ENCODE assay signal across 8 cellular contexts in genomic region chr16:70066751-70067150, GRCh38. TPM values are rescaled to one million over a fixed set of nuclear protein-coding genes. Genes with fewer than 3 reads are reported as not detected.
A peak's percentile ranks its signal among the peaks of the same experiment; 100 is the strongest.
DNase-seq lines count a peak whose midpoint lies in the region; ATAC-seq, FAIRE-seq and TF ChIP-seq lines count a peak whose summit lies in the region.
"Not testable (repeated sequence)": the region's sequence is repeated elsewhere in the genome, so short reads cannot be mapped to it uniquely, and the experiment has no call there.

No MANE protein-coding gene starts in this region.

- POLR2A ChIA-PET in CD8-positive, alpha-beta memory T cell (lab: Charles Lee); H1 (lab: Charles Lee; ENCODE audit: partially characterized antibody): not testable (repeated sequence)

- not testable (repeated sequence) for TF ChIP-seq RAD21 in H1 (IDR thresholded peaks at IDR 0.05 in 1 of 2, conservative IDR thresholded peaks at IDR 0.05 in 1 of 2; ENCODE audit: low read depth in 2 of 2, low read length in 2 of 2)

- H3K23me2 ChIP-seq in H1 (ENCODE audit: low read depth, low read length), result not testable (repeated sequence)

- not testable (repeated sequence) for H3K9me3 ChIP-seq in CD8-positive, alpha-beta memory T cell (ENCODE audit: low read length); HUES6 (ENCODE audit: control insufficient read depth, insufficient read depth, low read depth, low read length); RWPE2 (ENCODE audit: severe bottlenecking); H1 (ENCODE audit: insufficient read depth in 2 of 2, low read depth in 1 of 2, low read length in 1 of 2); keratinocyte (ENCODE audit: control insufficient read depth, low read depth, low read length); osteoblast (ENCODE audit: low read depth, low read length); thoracic aorta

- H2BK20ac ChIP-seq in H1 (ENCODE audit: low read length), result not testable (repeated sequence)

- TF ChIP-seq POLR2A in H1 (IDR thresholded peaks at IDR 0.05; ENCODE audit: control extremely low read depth in 1 of 2, low read depth in 2 of 2, low read length in 2 of 2), result not testable (repeated sequence)

- H3K4me2 ChIP-seq in H1 (ENCODE audit: insufficient read depth in 1 of 2, low read depth in 2 of 2, low read length in 2 of 2), result peak overlapping the region; percentile 42 to 75; a peak in 3 of 4 replicates
- H3K4me2 ChIP-seq in keratinocyte (ENCODE audit: control insufficient read depth, extremely low read depth, insufficient read depth, low read depth, low read length), result peak overlapping the region; percentile 11
- peak overlapping the region; percentile 82 for H3K4me2 ChIP-seq in osteoblast (ENCODE audit: insufficient read depth, low read length)

- not testable (repeated sequence) for H3K9me1 ChIP-seq in keratinocyte (ENCODE audit: control insufficient read depth, extremely low read depth, insufficient read depth, low read length)

- not testable (repeated sequence) for H4K91ac ChIP-seq in H1 (replicated peaks; ENCODE audit: insufficient read length, low read length)

- H3K36me3 ChIP-seq in CD8-positive, alpha-beta memory T cell (ENCODE audit: insufficient read depth, low read length); HUES6 (ENCODE audit: control insufficient read depth, insufficient read depth, low read length); RWPE2 (ENCODE audit: low read depth); H1 (ENCODE audit: control insufficient read depth in 2 of 4, insufficient read depth in 4 of 4, low read length in 3 of 4); keratinocyte (ENCODE audit: control insufficient read depth in 2 of 2, extremely low read depth in 1 of 2, insufficient read depth in 2 of 2, low read length in 2 of 2); osteoblast (ENCODE audit: insufficient read depth, low read length); thoracic aorta: not testable (repeated sequence)

- not testable (repeated sequence) for H3K36me3 Mint-ChIP-seq in CD8-positive, alpha-beta memory T cell; activated T-helper 2 cell treated with anti-CD3 and anti-CD28 coated beads, Interferon-gamma antibody, Interleukin-2, Interleukin-4, amounts not matched to agents 10 μg/mL and 5 μg/mL and 100 μg/mL, durations not matched to agents 14 hours and 24 hours and 36 hours (ENCODE audit: low read depth)

- H2BK5ac ChIP-seq in H1 (ENCODE audit: low read depth, low read length), result not testable (repeated sequence)

- not testable (repeated sequence) for H2AFZ ChIP-seq in H1 (ENCODE audit: low read length); keratinocyte (ENCODE audit: control insufficient read depth, low read length)
- peak overlapping the region; percentile 47 for H2AFZ ChIP-seq in osteoblast (ENCODE audit: low read length)

- CTCF ChIA-PET in CD8-positive, alpha-beta memory T cell (lab: Charles Lee); H1 (lab: Charles Lee; ENCODE audit: partially characterized antibody): not testable (repeated sequence)

- 45% methylated on average over 13 of the region's 14 CpGs; no CpG with 5 or more reads in 1 of the 2 experiments for WGBS in H1 (ENCODE audit: extremely low coverage in 1 of 2, insufficient coverage in 1 of 2, insufficient read length in 1 of 2, insufficient replicate concordance in 2 of 2, low coverage in 1 of 2, low lambda C conversion rate in 2 of 2, missing lambda C conversion rate in 1 of 2), 2 experiments

- not testable (repeated sequence) for H3K56ac ChIP-seq in H1 (replicated peaks; ENCODE audit: insufficient read length, low read depth, low read length)

- H2AK5ac ChIP-seq in H1 (ENCODE audit: low read depth, low read length), result not testable (repeated sequence)

- not testable (repeated sequence) for ATAC-seq in RWPE2 (ENCODE audit: low read depth); thoracic aorta (ENCODE audit: insufficient number of reproducible peaks, low FRiP score, low read depth)

- dilution Hi-C loops in keratinocyte (cut with MboI; ENCODE audit: extremely low pct_ligation_motif_present, low sequenced_read_pairs), result not testable (repeated sequence)

- H3K79me1 ChIP-seq in H1 (ENCODE audit: low read depth, low read length), result not testable (repeated sequence)

- not testable (repeated sequence) for H3K27ac ChIP-seq in CD8-positive, alpha-beta memory T cell (ENCODE audit: low read depth, low read length); HUES6 (ENCODE audit: low read depth, low read length); H1 (ENCODE audit: low read depth, low read length); keratinocyte (ENCODE audit: control insufficient read depth, insufficient read depth, low read length); osteoblast (ENCODE audit: low read depth, low read length); thoracic aorta
- peak overlapping the region; percentile 35 for H3K27ac ChIP-seq in RWPE2 (ENCODE audit: poor library complexity, severe bottlenecking)

- peak overlapping the region; percentile 48 to 78 (median 71) for H3K4me3 Mint-ChIP-seq in CD8-positive, alpha-beta memory T cell
- peak overlapping the region; percentile 68 for H3K4me3 Mint-ChIP-seq in activated T-helper 2 cell treated with anti-CD3 and anti-CD28 coated beads, Interferon-gamma antibody, Interleukin-2, Interleukin-4, amounts not matched to agents 10 μg/mL and 5 μg/mL and 100 μg/mL, durations not matched to agents 14 hours and 24 hours and 36 hours (ENCODE audit: low read depth)

- H4K5ac ChIP-seq in H1 (ENCODE audit: insufficient read length, low read depth, low read length), result not testable (repeated sequence)

- H3K18ac ChIP-seq in H1 (ENCODE audit: extremely low read depth, low read length), result not testable (repeated sequence)

- not testable (repeated sequence) for H3K23ac ChIP-seq in H1 (ENCODE audit: insufficient read length)

- not testable (repeated sequence) for H3K4me3 ChIP-seq in CD8-positive, alpha-beta memory T cell (ENCODE audit: low read length); osteoblast (ENCODE audit: insufficient read depth, low read length)
- H3K4me3 ChIP-seq in HUES6 (ENCODE audit: low read depth, low read length) (peak overlapping the region; percentile 96), RWPE2 (ENCODE audit: severe bottlenecking) (peak overlapping the region; percentile 18), H1 (ENCODE audit: extremely low read depth in 1 of 4, insufficient read depth in 2 of 4, low read depth in 3 of 4, low read length in 4 of 4) (peak overlapping the region in 2 of 4 experiments; percentile 65 to 73; a peak in 4 of 8 replicates), keratinocyte (ENCODE audit: control insufficient read depth in 2 of 3, extremely low read depth in 1 of 3, insufficient read depth in 2 of 3, low read depth in 1 of 3, low read length in 3 of 3) (peak overlapping the region; percentile 6 to 61 (median 35)), thoracic aorta (peak overlapping the region; percentile 87)

- not testable (repeated sequence) for H3K9me3 Mint-ChIP-seq in CD8-positive, alpha-beta memory T cell; activated T-helper 2 cell treated with anti-CD3 and anti-CD28 coated beads, Interferon-gamma antibody, Interleukin-2, Interleukin-4, amounts not matched to agents 10 μg/mL and 5 μg/mL and 100 μg/mL, durations not matched to agents 14 hours and 24 hours and 36 hours

- not testable (repeated sequence) for H3K14ac ChIP-seq in H1 (ENCODE audit: insufficient read length)

- not testable (repeated sequence) for H3K4ac ChIP-seq in H1 (replicated peaks; ENCODE audit: insufficient read length, low read depth, low read length)

- not testable (repeated sequence) for FAIRE-seq in H1 (lab: Jason Lieb, UNC)
- peak; percentile 64 for FAIRE-seq in keratinocyte (lab: Jason Lieb, UNC)

- H3K9ac ChIP-seq in HUES6 (ENCODE audit: low read length); H1 (replicated peaks in 1 of 4; ENCODE audit: extremely low read depth in 1 of 4, low read depth in 3 of 4, low read length in 3 of 4): not testable (repeated sequence)
- peak overlapping the region; percentile 1 for H3K9ac ChIP-seq in keratinocyte (ENCODE audit: control insufficient read depth, extremely low read depth, insufficient read depth, low read length)

- not testable (repeated sequence) for H3K27me3 Mint-ChIP-seq in CD8-positive, alpha-beta memory T cell; activated T-helper 2 cell treated with anti-CD3 and anti-CD28 coated beads, Interferon-gamma antibody, Interleukin-2, Interleukin-4, amounts not matched to agents 10 μg/mL and 5 μg/mL and 100 μg/mL, durations not matched to agents 14 hours and 24 hours and 36 hours (ENCODE audit: low read depth)

- H3K79me2 ChIP-seq in H1 (ENCODE audit: control insufficient read depth in 1 of 2, insufficient read depth in 2 of 2, low read length in 2 of 2), result peaks cover 0 to 11% of the 10 kb centered on the region in 2 experiments; a peak in 1 of 4 replicates
- peaks cover 20% of the 10 kb centered on the region for H3K79me2 ChIP-seq in keratinocyte (ENCODE audit: control insufficient read depth, insufficient read depth, low read length)
- H3K79me2 ChIP-seq in osteoblast (ENCODE audit: insufficient read depth, low read length), result peaks cover 36% of the 10 kb centered on the region

- not testable (repeated sequence) for H3K4me1 ChIP-seq in CD8-positive, alpha-beta memory T cell (ENCODE audit: insufficient read depth, low read length); HUES6 (ENCODE audit: control insufficient read depth, insufficient read depth, low read length); RWPE2 (ENCODE audit: insufficient read depth, poor library complexity, severe bottlenecking); H1 (replicated peaks in 1 of 4; ENCODE audit: control insufficient read depth in 3 of 4, insufficient read depth in 4 of 4, low read length in 3 of 4); keratinocyte (ENCODE audit: control insufficient read depth, extremely low read depth, insufficient read depth, low read length); osteoblast (ENCODE audit: insufficient read depth, low read length)
- peaks cover 5 to 15% of the 10 kb centered on the region in 2 donors for H3K4me1 ChIP-seq in thoracic aorta (ENCODE audit: control insufficient read depth in 1 of 2, low read depth in 2 of 2)

- H2BK15ac ChIP-seq in H1 (ENCODE audit: low read length), result not testable (repeated sequence)

- H2BK12ac ChIP-seq in H1 (ENCODE audit: low read depth, low read length), result not testable (repeated sequence)

- not testable (repeated sequence) for H3K27me3 ChIP-seq in CD8-positive, alpha-beta memory T cell (ENCODE audit: insufficient read depth, low read length, poor library complexity, severe bottlenecking); HUES6 (ENCODE audit: control insufficient read depth, insufficient read depth, low read length); RWPE2 (ENCODE audit: insufficient read depth, poor library complexity, severe bottlenecking); H1 (replicated peaks in 1 of 4; ENCODE audit: control insufficient read depth in 3 of 4, extremely low read depth in 1 of 4, insufficient read depth in 3 of 4, low read length in 3 of 4); keratinocyte (ENCODE audit: control insufficient read depth, extremely low read depth, insufficient read depth, low read length); osteoblast (ENCODE audit: insufficient read depth, low read length); thoracic aorta (replicated peaks; ENCODE audit: insufficient read depth)

- H4K20me1 ChIP-seq in H1 (replicated peaks in 1 of 2; ENCODE audit: control insufficient read depth in 1 of 2, insufficient read depth in 2 of 2, low read length in 2 of 2); keratinocyte (ENCODE audit: control insufficient read depth, extremely low read depth, insufficient read depth, low read length): not testable (repeated sequence)
- H4K20me1 ChIP-seq in osteoblast (ENCODE audit: insufficient read depth, low read length), result peaks cover 10% of the 10 kb centered on the region

- H3K27ac Mint-ChIP-seq in CD8-positive, alpha-beta memory T cell, result peak overlapping the region in 2 of 8 donors; percentile 11 to 68
- H3K27ac Mint-ChIP-seq in activated T-helper 2 cell treated with anti-CD3 and anti-CD28 coated beads, Interferon-gamma antibody, Interleukin-2, Interleukin-4, amounts not matched to agents 10 μg/mL and 5 μg/mL and 100 μg/mL, durations not matched to agents 14 hours and 24 hours and 36 hours, result not testable (repeated sequence)

- intact Hi-C loops in activated T-helper 2 cell treated with anti-CD3 and anti-CD28 coated beads, Interferon-gamma antibody, Interleukin-2, Interleukin-4, amounts not matched to agents 10 μg/mL and 5 μg/mL and 100 μg/mL, durations not matched to agents 14 hours and 24 hours and 36 hours (cut with micrococcal nuclease), result not testable (repeated sequence)

- TF ChIP-seq EP300 in H1 (IDR thresholded peaks at IDR 0.05; ENCODE audit: borderline replicate concordance in 1 of 2, low read depth in 2 of 2, low read length in 2 of 2), result not testable (repeated sequence)

- H2BK120ac ChIP-seq in H1 (replicated peaks; ENCODE audit: low read depth, low read length), result not testable (repeated sequence)

- DNase-seq in CD8-positive, alpha-beta memory T cell; RWPE2 (ENCODE audit: low spot score); activated T-helper 2 cell treated with anti-CD3 and anti-CD28 coated beads, Interferon-gamma antibody, Interleukin-2, Interleukin-4, amounts not matched to agents 10 μg/mL and 5 μg/mL and 100 μg/mL, durations not matched to agents 14 hours and 24 hours and 36 hours (ENCODE audit: low spot score); H1 (ENCODE audit: low read depth in 1 of 2, low spot score in 2 of 2); keratinocyte (ENCODE audit: low read depth, low spot score); osteoblast (ENCODE audit: insufficient read length, low spot score, missing footprints); thoracic aorta (ENCODE audit: low spot score): not testable (repeated sequence)

- peaks cover 6 to 21% (median 15%) of the 10 kb centered on the region in 3 donors for H3K4me1 Mint-ChIP-seq in CD8-positive, alpha-beta memory T cell
- H3K4me1 Mint-ChIP-seq in activated T-helper 2 cell treated with anti-CD3 and anti-CD28 coated beads, Interferon-gamma antibody, Interleukin-2, Interleukin-4, amounts not matched to agents 10 μg/mL and 5 μg/mL and 100 μg/mL, durations not matched to agents 14 hours and 24 hours and 36 hours (ENCODE audit: low read depth), result not testable (repeated sequence)

- H4K8ac ChIP-seq in H1 (ENCODE audit: extremely low read depth, insufficient read depth, low read length), result not testable (repeated sequence)

- TF ChIP-seq CTCF in RWPE2 (IDR thresholded peaks at IDR 0.05; ENCODE audit: poor library complexity, severe bottlenecking); H1 (IDR thresholded peaks at IDR 0.05; ENCODE audit: control extremely low read depth in 1 of 3, insufficient read depth in 1 of 3, low read depth in 1 of 3, low read length in 3 of 3); keratinocyte (optimal IDR thresholded peaks at IDR 0.05 in 1 of 3, IDR thresholded peaks at IDR 0.05 in 1 of 3, conservative IDR thresholded peaks at IDR 0.05 in 1 of 3; ENCODE audit: extremely low read depth in 1 of 3, insufficient read depth in 2 of 3, low read length in 3 of 3); osteoblast (IDR thresholded peaks at IDR 0.05; ENCODE audit: extremely low read depth, low read depth, low read length); thoracic aorta (IDR thresholded peaks at IDR 0.05): not testable (repeated sequence)

RNA-seq across cellular contexts. Expression of gene PDPR, which starts 47.4 kb away (rescaled TPM):
- 10 to 100 TPM; 21.1 to 21.8 TPM for total RNA-seq in CD8-positive, alpha-beta memory T cell
- 11.5 TPM for polyA plus RNA-seq in CD8-positive, alpha-beta memory T cell
- total RNA-seq in activated T-helper 2 cell treated with anti-CD3 and anti-CD28 coated beads, Interferon-gamma antibody, Interleukin-2, Interleukin-4, amounts not matched to agents 10 μg/mL and 5 μg/mL and 100 μg/mL, durations not matched to agents 14 hours and 24 hours and 36 hours, result 37.5 and 39.0 TPM in 2 replicates
- 42.0 and 43.1 TPM in 2 replicates for total RNA-seq in H1 (2021; fragmentation: NEBNext Ultra II Directional; extraction: Animal tissue kit (Norgen Biotek cat#: 25700))
- polyA plus RNA-seq in H1 (2011; rRNA removed), result 40.2 and 56.6 TPM in 2 replicates
- 39.2 TPM for polyA plus RNA-seq in H1 (2011; cell fraction: cytosol; rRNA removed)
- polyA plus RNA-seq in H1 (2011; cell fraction: nucleus; rRNA removed), result 156 TPM
- polyA plus RNA-seq in H1 (2012, experiment 1 of 2), result 27.5 to 34.9 TPM (median 33.2 TPM) in 4 replicates
- polyA plus RNA-seq in H1 (2012, experiment 2 of 2), result 5.7 TPM
- 47.1 TPM for polyA plus RNA-seq in H1 (2013, experiment 1 of 2)
- polyA plus RNA-seq in H1 (2013, experiment 2 of 2), result 36.9 TPM
- 110 and 169 TPM in 2 replicates for polyA minus RNA-seq in H1 (2011; rRNA and poly(A)+ RNA removed)
- 36.5 TPM for polyA minus RNA-seq in H1 (2011; cell fraction: cytosol; rRNA and poly(A)+ RNA removed)
- 91.2 TPM for polyA minus RNA-seq in H1 (2011; cell fraction: nucleus; rRNA and poly(A)+ RNA removed)
- polyA plus RNA-seq in keratinocyte, result 17.4 to 23.1 TPM (median 19.8 TPM) in 3 replicates
- polyA plus RNA-seq in keratinocyte (2011; ENCODE audit: low read depth), result 1.6 TPM
- polyA plus RNA-seq in keratinocyte (2011; cell fraction: cytosol; rRNA removed), result 4.6 and 7.0 TPM in 2 replicates
- 48.4 and 51.0 TPM in 2 replicates for polyA plus RNA-seq in keratinocyte (2011; cell fraction: nucleus; rRNA removed)
- 4.8 and 13.4 TPM in 2 replicates for polyA plus RNA-seq in keratinocyte (2012; ENCODE audit: low replicate concordance)
- polyA minus RNA-seq in keratinocyte, result 31.3 to 60.2 TPM (median 45.8 TPM) in 3 replicates
- polyA minus RNA-seq in keratinocyte (2011; cell fraction: cytosol; rRNA and poly(A)+ RNA removed), result 15.9 TPM
- polyA minus RNA-seq in keratinocyte (2011; cell fraction: nucleus; rRNA and poly(A)+ RNA removed), result 49.0 and 73.7 TPM in 2 replicates
- total RNA-seq in osteoblast, result 23.2 and 34.2 TPM in 2 replicates
- total RNA-seq in thoracic aorta, result 10 to 100 TPM; 38.0 to 44.6 TPM

Comparison
In these comparisons a context has a peak if more than half of its experiments do, and no peak if none do; other contexts are left out.
1. H3K4me2 ChIP-seq: peak in every context shown above with its lines; median percentile 82 in osteoblast; 58 in H1; 11 in keratinocyte.